Comparison of ENCODE assay signal across 2 cellular contexts in genomic region chr4:73369506-73370199, GRCh38.
TF ChIP-seq lines count a peak whose summit lies in the region.

No MANE protein-coding gene starts in this region.

TF ChIP-seq in H1, 55 proteins besides CTCF, POLR2A, EP300 and RAD21:
- TF ChIP-seq YY1 (IDR thresholded peaks at IDR 0.05; ENCODE audit: low read depth, low read length), result 0 out of 2 replicates have a peak, but pooled peaks have one; percentile 32

TF ChIP-seq in HepG2, 621 proteins besides CTCF, POLR2A, EP300 and RAD21:
- TF ChIP-seq ZNF761 (CRISPR knock-in tag; conservative IDR thresholded peaks at IDR 0.05), result peak; percentile 99
